Comparison of ENCODE assay signal across 1 cellular context in the genomic region with DNA sequence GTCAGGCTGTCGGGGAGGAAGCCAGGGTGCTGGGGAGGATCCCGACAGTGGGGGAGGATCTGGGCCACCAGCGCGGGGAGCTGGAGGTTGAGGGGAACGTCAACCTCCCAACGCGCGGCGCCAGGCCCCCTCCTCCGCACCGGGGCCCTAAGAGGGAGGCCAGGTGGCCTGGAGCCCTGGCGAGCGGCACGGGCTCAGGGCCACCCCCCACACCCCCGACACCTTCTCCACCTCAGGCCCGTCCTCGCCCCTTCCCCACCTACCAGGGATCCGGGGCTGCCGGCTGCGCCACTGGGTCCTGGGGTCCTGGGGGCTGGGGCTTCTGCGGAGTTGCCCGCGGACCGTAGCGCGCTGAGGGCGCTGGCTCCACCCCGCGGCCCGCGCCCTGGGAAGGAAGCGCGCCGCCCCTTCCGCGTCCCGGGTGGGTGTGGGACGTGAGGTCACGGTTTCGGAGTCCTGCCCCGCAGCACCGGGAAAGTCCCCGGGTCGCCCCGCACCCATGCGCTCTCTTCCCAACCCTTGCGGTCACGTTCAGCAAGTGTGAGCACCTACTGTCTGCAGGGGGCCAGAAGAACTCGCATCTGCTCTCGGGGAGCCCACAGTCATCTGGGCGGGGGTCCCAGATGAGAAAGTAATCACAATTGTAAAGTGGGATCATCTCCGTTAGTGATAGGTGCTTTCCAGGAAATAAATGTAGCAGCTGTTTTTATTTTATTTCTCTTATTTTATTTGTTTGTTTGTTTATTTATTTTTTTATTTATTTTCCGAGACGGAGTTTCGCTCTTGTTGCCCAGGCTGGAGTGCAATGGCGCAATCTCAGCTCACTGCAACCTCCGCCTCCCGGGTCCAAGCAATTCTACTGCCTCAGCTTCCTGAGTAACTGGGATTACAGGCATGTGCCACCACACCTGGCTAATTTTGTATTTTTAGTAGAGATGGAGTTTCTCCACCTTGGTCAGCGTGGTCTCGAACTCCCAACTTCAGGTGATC.
TF ChIP-seq lines count a peak whose summit lies in the region.

A gene (minus strand): TSS at position 362 of the 990 bp plus-strand sequence. CDS start 13,335 bp downstream, outside the sequence.

TF ChIP-seq in K562, 482 proteins besides CTCF, POLR2A, EP300 and RAD21 (continued from another document and continues in another):
- TF ChIP-seq, protein P1, sequence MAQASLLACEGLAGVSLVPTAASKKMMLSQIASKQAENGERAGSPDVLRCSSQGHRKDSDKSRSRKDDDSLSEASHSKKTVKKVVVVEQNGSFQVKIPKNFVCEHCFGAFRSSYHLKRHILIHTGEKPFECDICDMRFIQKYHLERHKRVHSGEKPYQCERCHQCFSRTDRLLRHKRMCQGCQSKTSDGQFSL (CRISPR knock-in tag; IDR thresholded peaks at IDR 0.05): peak; percentile 74; the same call in 1 of the 2 replicates
- TF ChIP-seq, protein P1 (tag; IDR thresholded peaks at IDR 0.05): peak in 1 of 2 experiments; percentile 18; a peak in 1 of 4 replicates
- no peak for TF ChIP-seq U2AF2 (optimal IDR thresholded peaks at IDR 0.05; ENCODE audit: low read depth, low read length)
- TF ChIP-seq EGR1 (conservative IDR thresholded peaks at IDR 0.05): peak; percentile 51; the same call in 1 of the 2 replicates
- TF ChIP-seq MCM7 (IDR thresholded peaks at IDR 0.05): no peak
- TF ChIP-seq MEF2A (IDR thresholded peaks at IDR 0.05; ENCODE audit: control insufficient read depth, low read depth, low read length): no peak
- TF ChIP-seq, protein P2, sequence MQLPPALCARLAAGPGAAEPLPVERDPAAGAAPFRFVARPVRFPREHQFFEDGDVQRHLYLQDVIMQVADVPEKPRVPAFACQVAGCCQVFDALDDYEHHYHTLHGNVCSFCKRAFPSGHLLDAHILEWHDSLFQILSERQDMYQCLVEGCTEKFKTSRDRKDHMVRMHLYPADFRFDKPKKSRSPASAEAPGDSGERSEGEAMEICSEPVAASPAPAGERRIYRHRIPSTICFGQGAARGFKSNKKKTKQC (CRISPR knock-in tag; IDR thresholded peaks at IDR 0.05): 0 out of 2 replicates have a peak, but pooled peaks have one; percentile 37
- TF ChIP-seq PTBP1 (IDR thresholded peaks at IDR 0.05; ENCODE audit: low read depth, low read length): no peak
- no peak for TF ChIP-seq HDGF (IDR thresholded peaks at IDR 0.05)
- TF ChIP-seq ZNF584 (CRISPR knock-in tag; IDR thresholded peaks at IDR 0.05; ENCODE audit: low read depth): no peak
- no peak for TF ChIP-seq PHF21A (IDR thresholded peaks at IDR 0.05; ENCODE audit: borderline replicate concordance, low read depth)
- no peak for TF ChIP-seq ZNF121 (CRISPR knock-in tag; conservative IDR thresholded peaks at IDR 0.05)
- TF ChIP-seq ZNF41 (CRISPR knock-in tag; conservative IDR thresholded peaks at IDR 0.05): no peak
- TF ChIP-seq ZBTB8A (IDR thresholded peaks at IDR 0.05; ENCODE audit: partially characterized antibody): no peak
- no peak for TF ChIP-seq NFRKB (IDR thresholded peaks at IDR 0.05; ENCODE audit: low read depth)
- no peak for TF ChIP-seq ZNF445 (CRISPR knock-in tag; IDR thresholded peaks at IDR 0.05; ENCODE audit: low read depth)
- TF ChIP-seq HMGN3 (IDR thresholded peaks at IDR 0.05; ENCODE audit: borderline replicate concordance, extremely low read depth, insufficient read length, low read depth, low read length): peak; percentile 56
- TF ChIP-seq MAZ (CRISPR knock-in tag; conservative IDR thresholded peaks at IDR 0.05 in 1 of 2, IDR thresholded peaks at IDR 0.05 in 1 of 2): peak; percentile 69 to 82
- TF ChIP-seq, protein P3, sequence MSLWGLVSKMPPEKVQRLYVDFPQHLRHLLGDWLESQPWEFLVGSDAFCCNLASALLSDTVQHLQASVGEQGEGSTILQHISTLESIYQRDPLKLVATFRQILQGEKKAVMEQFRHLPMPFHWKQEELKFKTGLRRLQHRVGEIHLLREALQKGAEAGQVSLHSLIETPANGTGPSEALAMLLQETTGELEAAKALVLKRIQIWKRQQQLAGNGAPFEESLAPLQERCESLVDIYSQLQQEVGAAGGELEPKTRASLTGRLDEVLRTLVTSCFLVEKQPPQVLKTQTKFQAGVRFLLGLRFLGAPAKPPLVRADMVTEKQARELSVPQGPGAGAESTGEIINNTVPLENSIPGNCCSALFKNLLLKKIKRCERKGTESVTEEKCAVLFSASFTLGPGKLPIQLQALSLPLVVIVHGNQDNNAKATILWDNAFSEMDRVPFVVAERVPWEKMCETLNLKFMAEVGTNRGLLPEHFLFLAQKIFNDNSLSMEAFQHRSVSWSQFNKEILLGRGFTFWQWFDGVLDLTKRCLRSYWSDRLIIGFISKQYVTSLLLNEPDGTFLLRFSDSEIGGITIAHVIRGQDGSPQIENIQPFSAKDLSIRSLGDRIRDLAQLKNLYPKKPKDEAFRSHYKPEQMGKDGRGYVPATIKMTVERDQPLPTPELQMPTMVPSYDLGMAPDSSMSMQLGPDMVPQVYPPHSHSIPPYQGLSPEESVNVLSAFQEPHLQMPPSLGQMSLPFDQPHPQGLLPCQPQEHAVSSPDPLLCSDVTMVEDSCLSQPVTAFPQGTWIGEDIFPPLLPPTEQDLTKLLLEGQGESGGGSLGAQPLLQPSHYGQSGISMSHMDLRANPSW (CRISPR knock-in tag; IDR thresholded peaks at IDR 0.05): no peak
- TF ChIP-seq, protein P4, sequence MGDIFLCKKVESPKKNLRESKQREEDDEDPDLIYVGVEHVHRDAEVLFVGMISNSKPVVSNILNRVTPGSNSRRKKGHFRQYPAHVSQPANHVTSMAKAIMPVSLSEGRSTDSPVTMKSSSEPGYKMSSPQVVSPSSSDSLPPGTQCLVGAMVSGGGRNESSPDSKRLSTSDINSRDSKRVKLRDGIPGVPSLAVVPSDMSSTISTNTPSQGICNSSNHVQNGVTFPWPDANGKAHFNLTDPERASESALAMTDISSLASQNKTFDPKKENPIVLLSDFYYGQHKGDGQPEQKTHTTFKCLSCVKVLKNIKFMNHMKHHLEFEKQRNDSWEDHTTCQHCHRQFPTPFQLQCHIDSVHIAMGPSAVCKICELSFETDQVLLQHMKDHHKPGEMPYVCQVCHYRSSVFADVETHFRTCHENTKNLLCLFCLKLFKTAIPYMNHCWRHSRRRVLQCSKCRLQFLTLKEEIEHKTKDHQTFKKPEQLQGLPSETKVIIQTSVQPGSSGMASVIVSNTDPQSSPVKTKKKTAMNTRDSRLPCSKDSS (IDR thresholded peaks at IDR 0.05; ENCODE audit: low read depth, partially characterized antibody): no peak
- TF ChIP-seq ZNF668 (CRISPR knock-in tag; IDR thresholded peaks at IDR 0.05): no peak
- TF ChIP-seq MYNN (IDR thresholded peaks at IDR 0.05): no peak
- no peak for TF ChIP-seq MYNN (CRISPR knock-in tag; IDR thresholded peaks at IDR 0.05)
- no peak for TF ChIP-seq ELF4 (CRISPR knock-in tag; IDR thresholded peaks at IDR 0.05)
- TF ChIP-seq SRSF9 (IDR thresholded peaks at IDR 0.05; ENCODE audit: borderline replicate concordance, low read depth, low read length): no peak
- TF ChIP-seq, protein P5, sequence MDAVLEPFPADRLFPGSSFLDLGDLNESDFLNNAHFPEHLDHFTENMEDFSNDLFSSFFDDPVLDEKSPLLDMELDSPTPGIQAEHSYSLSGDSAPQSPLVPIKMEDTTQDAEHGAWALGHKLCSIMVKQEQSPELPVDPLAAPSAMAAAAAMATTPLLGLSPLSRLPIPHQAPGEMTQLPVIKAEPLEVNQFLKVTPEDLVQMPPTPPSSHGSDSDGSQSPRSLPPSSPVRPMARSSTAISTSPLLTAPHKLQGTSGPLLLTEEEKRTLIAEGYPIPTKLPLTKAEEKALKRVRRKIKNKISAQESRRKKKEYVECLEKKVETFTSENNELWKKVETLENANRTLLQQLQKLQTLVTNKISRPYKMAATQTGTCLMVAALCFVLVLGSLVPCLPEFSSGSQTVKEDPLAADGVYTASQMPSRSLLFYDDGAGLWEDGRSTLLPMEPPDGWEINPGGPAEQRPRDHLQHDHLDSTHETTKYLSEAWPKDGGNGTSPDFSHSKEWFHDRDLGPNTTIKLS (IDR thresholded peaks at IDR 0.05; ENCODE audit: borderline replicate concordance, low read depth): no peak
- TF ChIP-seq HDAC1 (IDR thresholded peaks at IDR 0.05): peak in 1 of 2 experiments; percentile 78; a peak in 2 of 4 replicates
- peak; percentile 25; the same call in 1 of the 2 replicates for TF ChIP-seq SMARCA4 (IDR thresholded peaks at IDR 0.05)
- TF ChIP-seq ZNF3 (CRISPR knock-in tag; IDR thresholded peaks at IDR 0.05): no peak
- peak; percentile 58 for TF ChIP-seq L3MBTL2 (IDR thresholded peaks at IDR 0.05)
- TF ChIP-seq, protein P6, sequence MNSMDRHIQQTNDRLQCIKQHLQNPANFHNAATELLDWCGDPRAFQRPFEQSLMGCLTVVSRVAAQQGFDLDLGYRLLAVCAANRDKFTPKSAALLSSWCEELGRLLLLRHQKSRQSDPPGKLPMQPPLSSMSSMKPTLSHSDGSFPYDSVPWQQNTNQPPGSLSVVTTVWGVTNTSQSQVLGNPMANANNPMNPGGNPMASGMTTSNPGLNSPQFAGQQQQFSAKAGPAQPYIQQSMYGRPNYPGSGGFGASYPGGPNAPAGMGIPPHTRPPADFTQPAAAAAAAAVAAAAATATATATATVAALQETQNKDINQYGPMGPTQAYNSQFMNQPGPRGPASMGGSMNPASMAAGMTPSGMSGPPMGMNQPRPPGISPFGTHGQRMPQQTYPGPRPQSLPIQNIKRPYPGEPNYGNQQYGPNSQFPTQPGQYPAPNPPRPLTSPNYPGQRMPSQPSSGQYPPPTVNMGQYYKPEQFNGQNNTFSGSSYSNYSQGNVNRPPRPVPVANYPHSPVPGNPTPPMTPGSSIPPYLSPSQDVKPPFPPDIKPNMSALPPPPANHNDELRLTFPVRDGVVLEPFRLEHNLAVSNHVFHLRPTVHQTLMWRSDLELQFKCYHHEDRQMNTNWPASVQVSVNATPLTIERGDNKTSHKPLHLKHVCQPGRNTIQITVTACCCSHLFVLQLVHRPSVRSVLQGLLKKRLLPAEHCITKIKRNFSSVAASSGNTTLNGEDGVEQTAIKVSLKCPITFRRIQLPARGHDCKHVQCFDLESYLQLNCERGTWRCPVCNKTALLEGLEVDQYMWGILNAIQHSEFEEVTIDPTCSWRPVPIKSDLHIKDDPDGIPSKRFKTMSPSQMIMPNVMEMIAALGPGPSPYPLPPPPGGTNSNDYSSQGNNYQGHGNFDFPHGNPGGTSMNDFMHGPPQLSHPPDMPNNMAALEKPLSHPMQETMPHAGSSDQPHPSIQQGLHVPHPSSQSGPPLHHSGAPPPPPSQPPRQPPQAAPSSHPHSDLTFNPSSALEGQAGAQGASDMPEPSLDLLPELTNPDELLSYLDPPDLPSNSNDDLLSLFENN (IDR thresholded peaks at IDR 0.05; ENCODE audit: low read depth in 2 of 2, low read length in 2 of 2): no peak
- TF ChIP-seq ZNF311 (CRISPR knock-in tag; IDR thresholded peaks at IDR 0.05): no peak
- TF ChIP-seq ZNF785 (CRISPR knock-in tag; IDR thresholded peaks at IDR 0.05): no peak
- no peak for TF ChIP-seq ESRRB (CRISPR knock-in tag; IDR thresholded peaks at IDR 0.05; ENCODE audit: borderline replicate concordance)
- TF ChIP-seq MCM5 (IDR thresholded peaks at IDR 0.05; ENCODE audit: low read depth): no peak
- TF ChIP-seq HNRNPUL1 (IDR thresholded peaks at IDR 0.05; ENCODE audit: low read length): no peak
- no peak for TF ChIP-seq TCF7 (IDR thresholded peaks at IDR 0.05; ENCODE audit: borderline replicate concordance)
- no peak for TF ChIP-seq ETV1 (tag; conservative IDR thresholded peaks at IDR 0.05; ENCODE audit: low read depth)
- TF ChIP-seq, protein P7, sequence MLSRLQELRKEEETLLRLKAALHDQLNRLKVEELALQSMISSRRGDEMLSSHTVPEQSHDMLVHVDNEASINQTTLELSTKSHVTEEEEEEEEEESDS (CRISPR knock-in tag; IDR thresholded peaks at IDR 0.05): no peak
- TF ChIP-seq CBX2 (IDR thresholded peaks at IDR 0.05; ENCODE audit: insufficient read depth, low read length, poor library complexity, severe bottlenecking): no peak
- no peak for TF ChIP-seq HNRNPH1 (optimal IDR thresholded peaks at IDR 0.05; ENCODE audit: low read depth, low read length)
- TF ChIP-seq HMG20A (CRISPR knock-in tag; conservative IDR thresholded peaks at IDR 0.05): no peak
- TF ChIP-seq MTA3 (IDR thresholded peaks at IDR 0.05; ENCODE audit: borderline replicate concordance): peak; percentile 91
- TF ChIP-seq, protein P8, sequence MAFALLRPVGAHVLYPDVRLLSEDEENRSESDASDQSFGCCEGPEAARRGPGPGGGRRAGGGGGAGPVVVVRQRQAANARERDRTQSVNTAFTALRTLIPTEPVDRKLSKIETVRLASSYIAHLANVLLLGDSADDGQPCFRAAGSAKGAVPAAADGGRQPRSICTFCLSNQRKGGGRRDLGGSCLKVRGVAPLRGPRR (CRISPR knock-in tag; IDR thresholded peaks at IDR 0.05): no peak
- 0 out of 2 replicates have a peak, but pooled peaks have one; percentile 26 for TF ChIP-seq SMARCE1 (IDR thresholded peaks at IDR 0.05)
